31 cellular contexts compared by ENCODE assay signal in genomic region chr11:44889266-44889665, GRCh38.
A peak's percentile ranks its signal among the peaks of the same experiment; 100 is the strongest.
DNase-seq lines count a peak whose midpoint lies in the region; ATAC-seq and TF ChIP-seq lines count a peak whose summit lies in the region.
"Had no signal": no experiment of that assay in that cellular context is flagged by ENCODE, and none has a peak within 500 bp of the region (broad histone marks: within the 10 kb centered on the region; RNA-seq: fewer than 3 reads in every experiment).

No MANE protein-coding gene starts in this region.

- CTCF ChIA-PET in HEK293 (lab: Yijun Ruan, JAX), result interaction anchor here (0.5 to 1.3 kb wide), 3 partner anchors 210 to 272 kb away, joined by 3 to 4 read pairs (median 3); no protein-coding TSS in a partner anchor

- H3K27me3 Mint-ChIP-seq in T-helper 17 cell, result no peaks in the 10 kb centered on the region
- H3K27me3 Mint-ChIP-seq: activated naive CD8-positive, alpha-beta T cell; activated T-cell treated with anti-CD3 and anti-CD28 coated beads, Interleukin-2, amount 50 U/mL, for 24 hours; memory B cell had no signal

- no peaks in the 10 kb centered on the region for H3K36me3 ChIP-seq in HEK293 (ENCODE audit: control insufficient read depth in 2 of 2, insufficient read depth in 1 of 2, low read length in 2 of 2)
- H3K36me3 ChIP-seq: BLaER1 treated with 17β-estradiol and CSF1 and Interleukin-3, amounts not matched to agents 10 nM and 100 nM; gastrocnemius medialis; neural progenitor cell; right atrium auricular region; upper lobe of right lung had no signal

- peak overlapping the region; percentile 37 for H3K27ac Mint-ChIP-seq in T-helper 17 cell
- H3K27ac Mint-ChIP-seq: activated CD4-positive, alpha-beta T cell treated with anti-CD3 and anti-CD28 coated beads, Interleukin-2, amount 10 ng/mL, durations not matched to agents 7 days and 5 days; activated naive CD8-positive, alpha-beta T cell; activated T-cell treated with anti-CD3 and anti-CD28 coated beads, Interleukin-2, amount 50 U/mL, for 24 hours; immature natural killer cell; memory B cell had no signal

- POLR2A ChIA-PET in HEK293 (lab: Yijun Ruan, JAX), result no interaction called here

- H3K4me1 ChIP-seq in HEK293 (ENCODE audit: control insufficient read depth, insufficient read depth, low read length), result no peaks in the 10 kb centered on the region
- H3K4me1 ChIP-seq: BLaER1 treated with 17β-estradiol and CSF1 and Interleukin-3, amounts not matched to agents 10 nM and 100 nM; upper lobe of right lung had no signal

- H3K4me1 Mint-ChIP-seq in T-helper 17 cell, result peaks cover 24% of the 10 kb centered on the region
- H3K4me1 Mint-ChIP-seq: activated CD4-positive, alpha-beta T cell treated with anti-CD3 and anti-CD28 coated beads, Interleukin-2, amount 10 ng/mL, durations not matched to agents 7 days and 5 days; immature natural killer cell had no signal

- no peak overlapping the region for H3K27ac ChIP-seq in HEK293 (ENCODE audit: extremely low read depth, low read depth, low read length)
- H3K27ac ChIP-seq: BLaER1 treated with 17β-estradiol and CSF1 and Interleukin-3, amounts not matched to agents 10 nM and 100 nM; gastrocnemius medialis; neural progenitor cell; right atrium auricular region; upper lobe of right lung had no signal

- no peak overlapping the region for H3K4me3 ChIP-seq in AG10803 (ENCODE audit: low read length)
- no peak overlapping the region for H3K4me3 ChIP-seq in HEK293 (ENCODE audit: low read depth, low read length)
- H3K4me3 ChIP-seq: BLaER1 treated with 17β-estradiol and CSF1 and Interleukin-3, amounts not matched to agents 10 nM and 100 nM; gastrocnemius medialis; neural progenitor cell; right atrium auricular region; smooth muscle cell; upper lobe of right lung had no signal

- H3K4me3 Mint-ChIP-seq in T-helper 17 cell, result no peak overlapping the region
- H3K4me3 Mint-ChIP-seq: activated CD4-positive, alpha-beta T cell treated with anti-CD3 and anti-CD28 coated beads, Interleukin-2, amount 10 ng/mL, durations not matched to agents 7 days and 5 days; activated naive CD8-positive, alpha-beta T cell; activated T-cell treated with anti-CD3 and anti-CD28 coated beads, Interleukin-2, amount 50 U/mL, for 24 hours; immature natural killer cell; memory B cell; neural progenitor cell had no signal

- no peak for TF ChIP-seq CTCF in AG10803 (conservative IDR thresholded peaks at IDR 0.05; ENCODE audit: low read length)
- TF ChIP-seq CTCF in HEK293 (tag by site-specific recombination; IDR thresholded peaks at IDR 0.05), result no peak

- ATAC-seq in T-helper 17 cell, result no peak
- no peak for ATAC-seq in HG02642 (IDR thresholded peaks at IDR 0.05; ENCODE audit: poor library complexity, unreplicated experiment)
- no peak for ATAC-seq in GM18870 (IDR thresholded peaks at IDR 0.05; ENCODE audit: unreplicated experiment)
- ATAC-seq: gastrocnemius medialis, HepG2, left lobe of liver, upper lobe of right lung had no signal

- no peaks in the 10 kb centered on the region for H3K9me3 ChIP-seq in HEK293 (ENCODE audit: control insufficient read depth, insufficient read depth, low read depth, low read length)
- no peaks in the 10 kb centered on the region for H3K9me3 ChIP-seq in T-helper 17 cell (ENCODE audit: control insufficient read depth, low read length, poor library complexity, severe bottlenecking)
- H3K9me3 ChIP-seq: BLaER1 treated with 17β-estradiol and CSF1 and Interleukin-3, amounts not matched to agents 10 nM and 100 nM; gastrocnemius medialis; right atrium auricular region; upper lobe of right lung had no signal

- DNase-seq in AG10803 (ENCODE audit: low read depth), result peak; percentile 49
- DNase-seq in T-helper 17 cell, result no peak
- peak; percentile 53 for DNase-seq in myocyte (ENCODE audit: low read depth)
- no peak for DNase-seq in dedifferentiated amniotic fluid mesenchymal stem cell (ENCODE audit: extremely low spot score)
- DNase-seq in retina, result no peak
- DNase-seq: activated CD4-positive, alpha-beta T cell treated with anti-CD3 and anti-CD28 coated beads, Interleukin-2, amount 10 ng/mL, durations not matched to agents 7 days and 5 days; activated effector memory CD4-positive, alpha-beta T cell treated with anti-CD3 and anti-CD28 coated beads, Interleukin-2, amount 50 U/mL, for 16 hours; activated T-cell treated with anti-CD3 and anti-CD28 coated beads, Interleukin-2, amount 50 U/mL, for 24 hours; anterior cingulate cortex; gastrocnemius medialis; GDM1; GOT3; immature natural killer cell; Karpas-422; NCI-H1436 treated with DMSO at 0.1 percent for 48 hours; NCI-H2081 treated with DMSO at 0.1 percent for 48 hours; NCI-H774; RPMI8226; stimulated activated naive CD4-positive, alpha-beta T cell treated with Interleukin-2 at 50 U/mL for 16 hours; upper lobe of right lung had no signal

- H3K36me3 Mint-ChIP-seq in T-helper 17 cell (ENCODE audit: low read depth), result no peaks in the 10 kb centered on the region
- H3K36me3 Mint-ChIP-seq: immature natural killer cell, memory B cell had no signal

TF ChIP-seq in HEK293, 187 proteins besides CTCF, POLR2A, EP300 and RAD21:
- TF ChIP-seq ZNF184 (tag by site-specific recombination; IDR thresholded peaks at IDR 0.05), result no peak
- TF ChIP-seq ZNF623 (tag by site-specific recombination; IDR thresholded peaks at IDR 0.05), result no peak
- no peak for TF ChIP-seq SCRT2 (tag by site-specific recombination; IDR thresholded peaks at IDR 0.05)
- TF ChIP-seq ELK4 (IDR thresholded peaks at IDR 0.05; ENCODE audit: borderline replicate concordance, low read depth, low read length), result no peak
- TF ChIP-seq ZIC2 (tag by site-specific recombination; IDR thresholded peaks at IDR 0.05), result peak; percentile 6; the same call in 1 of the 2 replicates

Comparison
In these comparisons a context has a peak if more than half of its experiments do, and no peak if none do; other contexts are left out.
1. DNase-seq: peak in AG10803 (single experiment) and myocyte (single experiment); none in T-helper 17 cell (0 of 3), dedifferentiated amniotic fluid mesenchymal stem cell (single experiment) and retina (single experiment).